In the genomic region with DNA sequence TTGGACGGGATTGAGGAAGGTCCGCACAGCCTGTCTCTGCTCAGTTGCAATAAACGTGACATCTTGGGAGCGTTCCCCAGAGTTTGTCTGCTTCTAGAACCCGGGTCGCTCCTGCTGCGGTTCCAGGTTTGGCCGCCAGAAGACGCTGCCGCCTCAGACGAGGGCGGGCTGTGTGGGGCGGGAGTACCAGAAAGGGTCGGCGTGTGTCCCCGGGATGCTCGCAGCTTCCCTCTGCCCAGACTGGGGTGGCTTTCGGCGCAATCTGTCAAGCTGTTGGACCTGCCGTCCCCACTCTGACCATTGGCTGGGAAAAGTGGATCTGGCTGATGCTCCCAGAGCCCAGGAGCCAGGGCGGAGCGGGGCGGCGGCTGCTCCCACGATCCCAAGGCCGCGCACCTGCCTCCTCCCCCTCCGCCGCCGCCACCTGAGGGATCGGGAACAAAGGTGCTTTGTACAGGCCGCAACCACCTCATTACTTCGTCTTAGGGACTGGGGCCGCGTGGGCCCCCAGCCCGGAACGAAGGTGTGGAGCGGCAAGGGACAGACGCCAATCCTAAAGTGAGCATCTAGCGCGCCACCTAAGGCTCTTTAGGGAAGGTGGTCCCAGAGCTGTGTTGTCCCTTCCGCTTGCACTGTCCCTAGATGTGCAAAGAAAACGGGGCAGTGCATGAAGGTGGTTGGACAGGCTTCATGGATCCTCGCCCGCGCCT, we compare ENCODE assay signal across 9 cellular contexts. TPM values are rescaled to one million over a fixed set of nuclear protein-coding genes. Genes with fewer than 3 reads are reported as not detected.
A peak's percentile ranks its signal among the peaks of the same experiment; 100 is the strongest.
DNase-seq lines count a peak whose midpoint lies in the region; ATAC-seq and TF ChIP-seq lines count a peak whose summit lies in the region.
"Had no signal": no experiment of that assay in that cellular context is flagged by ENCODE, and none has a peak within 500 bp of the region (broad histone marks: within the 10 kb centered on the region; RNA-seq: fewer than 3 reads in every experiment).

No MANE protein-coding gene starts in this region.

- H3K27me3 Mint-ChIP-seq in T-helper 17 cell = no peaks in the 10 kb centered on the region
- H3K27me3 Mint-ChIP-seq in MCF 10A (ENCODE audit: insufficient read depth, unreplicated experiment) = no peaks in the 10 kb centered on the region

- peak; percentile 35 for TF ChIP-seq CTCF in MCF 10A (IDR thresholded peaks at IDR 0.05; ENCODE audit: unreplicated experiment)

- 2% methylated on average over 46 of the region's 46 CpGs for WGBS in HUES64

- H3K4me1 Mint-ChIP-seq in T-helper 17 cell (peaks cover 24% of the 10 kb centered on the region), MCF 10A (ENCODE audit: insufficient read depth, unreplicated experiment) (peaks cover 31% of the 10 kb centered on the region)

- H3K27me3 ChIP-seq in HUES64 (ENCODE audit: insufficient read depth, low read length) = peaks cover 6% of the 10 kb centered on the region

- H3K36me3 ChIP-seq in HUES64 (ENCODE audit: insufficient read depth, low read length) = peaks cover 13% of the 10 kb centered on the region

- BruUV-seq in MCF 10A (replicated peaks; lab: Mats Ljungman, UMichigan) = no TSS peak

- no peak overlapping the region for H3K27ac ChIP-seq in HUES64 (ENCODE audit: low read depth, low read length)

- H3K36me3 Mint-ChIP-seq in T-helper 17 cell (ENCODE audit: low read depth) = peaks cover 4% of the 10 kb centered on the region
- peaks cover 58% of the 10 kb centered on the region for H3K36me3 Mint-ChIP-seq in MCF 10A (ENCODE audit: insufficient read depth, unreplicated experiment)

- no peak overlapping the region for H3K9ac ChIP-seq in HUES64 (ENCODE audit: low read depth, low read length)

- peaks cover 11% of the 10 kb centered on the region for H3K4me1 ChIP-seq in HUES64 (ENCODE audit: insufficient read depth, low read length)

- H3K9me3 Mint-ChIP-seq in MCF 10A (ENCODE audit: unreplicated experiment) = no peaks in the 10 kb centered on the region

- intact Hi-C loops in MCF 10A (cut with micrococcal nuclease) = loop anchor here (1.0 kb wide), 1 partner anchor 21 kb away; no protein-coding TSS in a partner anchor

- H3K4me3 ChIP-seq in HUES64 (ENCODE audit: low read length) = peak overlapping the region; percentile 82

- H3K27ac Mint-ChIP-seq in T-helper 17 cell (peak overlapping the region; percentile 81), MCF 10A (ENCODE audit: low read depth, unreplicated experiment) (peak overlapping the region; percentile 3)

- ATAC-seq in T-helper 17 cell = peak; percentile 41
- ATAC-seq in HG03457 (IDR thresholded peaks at IDR 0.05; ENCODE audit: unreplicated experiment) = no peak
- ATAC-seq in HG02610 (IDR thresholded peaks at IDR 0.05; ENCODE audit: unreplicated experiment) = no peak

- peak; percentile 63 for DNase-seq in DMS153 treated with DMSO at 0.1 percent for 48 hours (lab: John Stamatoyannopoulos, UW; ENCODE audit: unreplicated experiment)
- peak; percentile 48 to 68 (median 53) for DNase-seq in T-helper 17 cell
- no peak for DNase-seq in MCF 10A (ENCODE audit: unreplicated experiment)
- DNase-seq in kidney tubule cell (ENCODE audit: low spot score) = peak; percentile 59
- peak; percentile 55 to 80 (median 55) for DNase-seq in stimulated activated CD4-positive, alpha-beta T cell treated with anti-CD3 and anti-CD28 coated beads, TNF-alpha, amount 100 ng/mL, for 24 hours (ENCODE audit: low read depth in 3 of 3)

- POLR2A ChIA-PET in MCF 10A (lab: Yijun Ruan, JAX) = interaction anchor here (0.6 to 7.5 kb wide), 12 partner anchors 10 to 126 kb away, joined by 3 to 76 read pairs (median 7); partner anchors contain the start of genes ADAM15, CKS1B, EFNA3 and PMVK

- CTCF ChIA-PET in MCF 10A (lab: Yijun Ruan, JAX) = interaction anchor here (4.5 to 13.1 kb wide), 4 partner anchors 10 to 22 kb away, joined by 27 to 231 read pairs (median 38); partner anchors contain the start of gene ADAM15

- no peaks in the 10 kb centered on the region for H3K9me3 ChIP-seq in HUES64 (ENCODE audit: insufficient read depth, low read depth, low read length)
- no peaks in the 10 kb centered on the region for H3K9me3 ChIP-seq in T-helper 17 cell (ENCODE audit: control insufficient read depth, low read length, poor library complexity, severe bottlenecking)

- H3K4me3 Mint-ChIP-seq in T-helper 17 cell (peak overlapping the region; percentile 97), MCF 10A (ENCODE audit: unreplicated experiment) (peak overlapping the region; percentile 81)

RNA-seq across cellular contexts. Expression of gene EFNA4, which starts 0.7 kb away (rescaled TPM):
- polyA plus RNA-seq in HUES64 (2013, experiment 1 of 2) = 23.3 TPM
- 23.0 TPM for polyA plus RNA-seq in HUES64 (2013, experiment 2 of 2)
- total RNA-seq in T-helper 17 cell (1 to 10 TPM; 2.6 to 4.9 TPM), MCF 10A (2022) (7.4 and 9.5 TPM in 2 replicates)

RNA-seq across cellular contexts. Expression of gene ADAM15, which starts 11.7 kb away (rescaled TPM):
- 15.1 TPM for polyA plus RNA-seq in HUES64 (2013, experiment 1 of 2)
- 20.0 TPM for polyA plus RNA-seq in HUES64 (2013, experiment 2 of 2)
- 10 to 100 TPM; 30.3 to 33.8 TPM for total RNA-seq in T-helper 17 cell
- total RNA-seq in MCF 10A (2022) = 385 and 456 TPM in 2 replicates

RNA-seq across cellular contexts. Expression of gene EFNA3, which starts 15.8 kb away (rescaled TPM):
- polyA plus RNA-seq in HUES64 (2013, experiment 1 of 2) = 4.6 TPM
- 7.0 TPM for polyA plus RNA-seq in HUES64 (2013, experiment 2 of 2)
- total RNA-seq in T-helper 17 cell (1 to 10 TPM in 1 of 2 donors, under 1 TPM in 1; 0.29 to 1.3 TPM), MCF 10A (2022) (1.6 and 1.7 TPM in 2 replicates)

RNA-seq across cellular contexts. Expression of gene DCST1, which starts 29.2 kb away (rescaled TPM):
- polyA plus RNA-seq in HUES64 (2013, experiment 1 of 2) = not detected
- polyA plus RNA-seq in HUES64 (2013, experiment 2 of 2) = not detected
- total RNA-seq in T-helper 17 cell = under 1 TPM; 0.23 to 0.57 TPM
- 0.21 and 0.42 TPM in 2 replicates for total RNA-seq in MCF 10A (2022)
- total RNA-seq: activated CD8-positive, alpha-beta memory T cell treated with anti-CD3 and anti-CD28 coated beads for 36 hours had no signal

RNA-seq across cellular contexts. Expression of gene DCST2, which starts 29.3 kb away (rescaled TPM):
- polyA plus RNA-seq in HUES64 (2013, experiment 1 of 2) = not detected
- 0.51 TPM for polyA plus RNA-seq in HUES64 (2013, experiment 2 of 2)
- total RNA-seq in T-helper 17 cell = 1 to 10 TPM in 1 of 2 donors, under 1 TPM in 1; 0.94 to 1.3 TPM
- 0.91 and 1.8 TPM in 2 replicates for total RNA-seq in MCF 10A (2022)

Comparison
In these comparisons a context has a peak if more than half of its experiments do, and no peak if none do; other contexts are left out.
1. RNA of gene ADAM15, which starts 11.7 kb away (total RNA-seq): 385 to 456 TPM in MCF 10A; 30.3 to 33.8 TPM in T-helper 17 cell; every median in the first group is over 10 times any median in the second.